1 cellular context compared by ENCODE assay signal in genomic region chr9:128593039-128593438, GRCh38.
TF ChIP-seq lines count a peak whose summit lies in the region.

No MANE protein-coding gene starts in this region.

TF ChIP-seq in K562, 482 proteins besides CTCF, POLR2A, EP300 and RAD21 (continued from another document):
- TF ChIP-seq, protein P1, sequence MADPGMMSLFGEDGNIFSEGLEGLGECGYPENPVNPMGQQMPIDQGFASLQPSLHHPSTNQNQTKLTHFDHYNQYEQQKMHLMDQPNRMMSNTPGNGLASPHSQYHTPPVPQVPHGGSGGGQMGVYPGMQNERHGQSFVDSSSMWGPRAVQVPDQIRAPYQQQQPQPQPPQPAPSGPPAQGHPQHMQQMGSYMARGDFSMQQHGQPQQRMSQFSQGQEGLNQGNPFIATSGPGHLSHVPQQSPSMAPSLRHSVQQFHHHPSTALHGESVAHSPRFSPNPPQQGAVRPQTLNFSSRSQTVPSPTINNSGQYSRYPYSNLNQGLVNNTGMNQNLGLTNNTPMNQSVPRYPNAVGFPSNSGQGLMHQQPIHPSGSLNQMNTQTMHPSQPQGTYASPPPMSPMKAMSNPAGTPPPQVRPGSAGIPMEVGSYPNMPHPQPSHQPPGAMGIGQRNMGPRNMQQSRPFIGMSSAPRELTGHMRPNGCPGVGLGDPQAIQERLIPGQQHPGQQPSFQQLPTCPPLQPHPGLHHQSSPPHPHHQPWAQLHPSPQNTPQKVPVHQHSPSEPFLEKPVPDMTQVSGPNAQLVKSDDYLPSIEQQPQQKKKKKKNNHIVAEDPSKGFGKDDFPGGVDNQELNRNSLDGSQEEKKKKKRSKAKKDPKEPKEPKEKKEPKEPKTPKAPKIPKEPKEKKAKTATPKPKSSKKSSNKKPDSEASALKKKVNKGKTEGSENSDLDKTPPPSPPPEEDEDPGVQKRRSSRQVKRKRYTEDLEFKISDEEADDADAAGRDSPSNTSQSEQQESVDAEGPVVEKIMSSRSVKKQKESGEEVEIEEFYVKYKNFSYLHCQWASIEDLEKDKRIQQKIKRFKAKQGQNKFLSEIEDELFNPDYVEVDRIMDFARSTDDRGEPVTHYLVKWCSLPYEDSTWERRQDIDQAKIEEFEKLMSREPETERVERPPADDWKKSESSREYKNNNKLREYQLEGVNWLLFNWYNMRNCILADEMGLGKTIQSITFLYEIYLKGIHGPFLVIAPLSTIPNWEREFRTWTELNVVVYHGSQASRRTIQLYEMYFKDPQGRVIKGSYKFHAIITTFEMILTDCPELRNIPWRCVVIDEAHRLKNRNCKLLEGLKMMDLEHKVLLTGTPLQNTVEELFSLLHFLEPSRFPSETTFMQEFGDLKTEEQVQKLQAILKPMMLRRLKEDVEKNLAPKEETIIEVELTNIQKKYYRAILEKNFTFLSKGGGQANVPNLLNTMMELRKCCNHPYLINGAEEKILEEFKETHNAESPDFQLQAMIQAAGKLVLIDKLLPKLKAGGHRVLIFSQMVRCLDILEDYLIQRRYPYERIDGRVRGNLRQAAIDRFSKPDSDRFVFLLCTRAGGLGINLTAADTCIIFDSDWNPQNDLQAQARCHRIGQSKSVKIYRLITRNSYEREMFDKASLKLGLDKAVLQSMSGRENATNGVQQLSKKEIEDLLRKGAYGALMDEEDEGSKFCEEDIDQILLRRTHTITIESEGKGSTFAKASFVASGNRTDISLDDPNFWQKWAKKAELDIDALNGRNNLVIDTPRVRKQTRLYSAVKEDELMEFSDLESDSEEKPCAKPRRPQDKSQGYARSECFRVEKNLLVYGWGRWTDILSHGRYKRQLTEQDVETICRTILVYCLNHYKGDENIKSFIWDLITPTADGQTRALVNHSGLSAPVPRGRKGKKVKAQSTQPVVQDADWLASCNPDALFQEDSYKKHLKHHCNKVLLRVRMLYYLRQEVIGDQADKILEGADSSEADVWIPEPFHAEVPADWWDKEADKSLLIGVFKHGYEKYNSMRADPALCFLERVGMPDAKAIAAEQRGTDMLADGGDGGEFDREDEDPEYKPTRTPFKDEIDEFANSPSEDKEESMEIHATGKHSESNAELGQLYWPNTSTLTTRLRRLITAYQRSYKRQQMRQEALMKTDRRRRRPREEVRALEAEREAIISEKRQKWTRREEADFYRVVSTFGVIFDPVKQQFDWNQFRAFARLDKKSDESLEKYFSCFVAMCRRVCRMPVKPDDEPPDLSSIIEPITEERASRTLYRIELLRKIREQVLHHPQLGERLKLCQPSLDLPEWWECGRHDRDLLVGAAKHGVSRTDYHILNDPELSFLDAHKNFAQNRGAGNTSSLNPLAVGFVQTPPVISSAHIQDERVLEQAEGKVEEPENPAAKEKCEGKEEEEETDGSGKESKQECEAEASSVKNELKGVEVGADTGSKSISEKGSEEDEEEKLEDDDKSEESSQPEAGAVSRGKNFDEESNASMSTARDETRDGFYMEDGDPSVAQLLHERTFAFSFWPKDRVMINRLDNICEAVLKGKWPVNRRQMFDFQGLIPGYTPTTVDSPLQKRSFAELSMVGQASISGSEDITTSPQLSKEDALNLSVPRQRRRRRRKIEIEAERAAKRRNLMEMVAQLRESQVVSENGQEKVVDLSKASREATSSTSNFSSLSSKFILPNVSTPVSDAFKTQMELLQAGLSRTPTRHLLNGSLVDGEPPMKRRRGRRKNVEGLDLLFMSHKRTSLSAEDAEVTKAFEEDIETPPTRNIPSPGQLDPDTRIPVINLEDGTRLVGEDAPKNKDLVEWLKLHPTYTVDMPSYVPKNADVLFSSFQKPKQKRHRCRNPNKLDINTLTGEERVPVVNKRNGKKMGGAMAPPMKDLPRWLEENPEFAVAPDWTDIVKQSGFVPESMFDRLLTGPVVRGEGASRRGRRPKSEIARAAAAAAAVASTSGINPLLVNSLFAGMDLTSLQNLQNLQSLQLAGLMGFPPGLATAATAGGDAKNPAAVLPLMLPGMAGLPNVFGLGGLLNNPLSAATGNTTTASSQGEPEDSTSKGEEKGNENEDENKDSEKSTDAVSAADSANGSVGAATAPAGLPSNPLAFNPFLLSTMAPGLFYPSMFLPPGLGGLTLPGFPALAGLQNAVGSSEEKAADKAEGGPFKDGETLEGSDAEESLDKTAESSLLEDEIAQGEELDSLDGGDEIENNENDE (IDR thresholded peaks at IDR 0.05; ENCODE audit: low read depth, low read length) = no peak
- TF ChIP-seq TAL1 (IDR thresholded peaks at IDR 0.05) = peak; percentile 94
- peak in 1 of 2 experiments; percentile 79; a peak in 1 of 4 replicates for TF ChIP-seq FOXA3 (CRISPR knock-in tag; conservative IDR thresholded peaks at IDR 0.05 in 1 of 2, IDR thresholded peaks at IDR 0.05 in 1 of 2)
- 0 out of 2 replicates have a peak, but pooled peaks have one; percentile 11 for TF ChIP-seq EHMT2 (IDR thresholded peaks at IDR 0.05)
- TF ChIP-seq, protein P2, sequence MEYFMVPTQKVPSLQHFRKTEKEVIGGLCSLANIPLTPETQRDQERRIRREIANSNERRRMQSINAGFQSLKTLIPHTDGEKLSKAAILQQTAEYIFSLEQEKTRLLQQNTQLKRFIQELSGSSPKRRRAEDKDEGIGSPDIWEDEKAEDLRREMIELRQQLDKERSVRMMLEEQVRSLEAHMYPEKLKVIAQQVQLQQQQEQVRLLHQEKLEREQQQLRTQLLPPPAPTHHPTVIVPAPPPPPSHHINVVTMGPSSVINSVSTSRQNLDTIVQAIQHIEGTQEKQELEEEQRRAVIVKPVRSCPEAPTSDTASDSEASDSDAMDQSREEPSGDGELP (CRISPR knock-in tag; IDR thresholded peaks at IDR 0.05; ENCODE audit: borderline replicate concordance) = peak; percentile 91
- 0 out of 2 replicates have a peak, but pooled peaks have one; percentile 38 for TF ChIP-seq NBN (IDR thresholded peaks at IDR 0.05; ENCODE audit: low read depth)
- peak; percentile 96 for TF ChIP-seq GATA2 (CRISPR knock-in tag; IDR thresholded peaks at IDR 0.05)
